ENCODE assay signal across 11 cellular contexts in genomic region chr3:79846148-79846933, GRCh38.
A peak's percentile ranks its signal among the peaks of the same experiment; 100 is the strongest.
DNase-seq lines count a peak whose midpoint lies in the region; ATAC-seq, FAIRE-seq and TF ChIP-seq lines count a peak whose summit lies in the region.
"Had no signal": no experiment of that assay in that cellular context is flagged by ENCODE, and none has a peak within 500 bp of the region (broad histone marks: within the 10 kb centered on the region; RNA-seq: fewer than 3 reads in every experiment).

No MANE protein-coding gene starts in this region.

- no peak for FAIRE-seq in GM12891 (lab: Jason Lieb, UNC)

- H3K9me3 ChIP-seq in PC-9 (ENCODE audit: insufficient read depth, low read depth), result no peaks in the 10 kb centered on the region; the same call in 1 of the 2 replicates

- peak; percentile 8 for TF ChIP-seq CTCF in AG09319 (IDR thresholded peaks at IDR 0.05; ENCODE audit: low read depth, low read length)
- TF ChIP-seq CTCF in PC-9 (conservative IDR thresholded peaks at IDR 0.05), result peak; percentile 49; the same call in 1 of the 2 replicates
- TF ChIP-seq CTCF in fibroblast of pulmonary artery (IDR thresholded peaks at IDR 0.05; ENCODE audit: low read length, missing control alignments), result peak; percentile 15

- DNase-seq in AG09319 (ENCODE audit: extremely low read depth, low read depth), result no peak
- DNase-seq in GM12891 (ENCODE audit: insufficient read length, low spot score), result peak; percentile 2
- DNase-seq in PC-9, result no peak
- DNase-seq in fibroblast of pulmonary artery (ENCODE audit: low read depth), result no peak
- no peak for DNase-seq in NCI-H774 (lab: John Stamatoyannopoulos, UW)
- DNase-seq in epidermal melanocyte (ENCODE audit: insufficient read length, low spot score), result no peak
- DNase-seq: activated naive CD8-positive, alpha-beta T cell treated with anti-CD3 and anti-CD28 coated beads, Interleukin-2, amount 10 ng/mL, durations not matched to agents 7 days and 5 days; mesenchymal stem cell; NCI-H2107 had no signal

- H3K4me2 ChIP-seq in PC-9, result no peak overlapping the region

- no peak for TF ChIP-seq POLR2A in GM12891 (IDR thresholded peaks at IDR 0.05; ENCODE audit: low read depth, low read length)

- no peak overlapping the region for H3K4me3 ChIP-seq in PC-9
- no peak overlapping the region for H3K4me3 ChIP-seq in fibroblast of pulmonary artery (replicated peaks; ENCODE audit: low read depth, low read length)

- peaks cover 4% of the 10 kb centered on the region; the same call in 1 of the 2 replicates for H3K9me2 ChIP-seq in PC-9 (ENCODE audit: insufficient read depth)

- intact Hi-C loops in PC-9 (cut with micrococcal nuclease; ENCODE audit: unreplicated experiment), result no loop called here

- H3F3A ChIP-seq in PC-9 (ENCODE audit: insufficient read depth, low read depth), result no peaks in the 10 kb centered on the region

- H3K27ac ChIP-seq in PC-9, result no peak overlapping the region

- H4K20me1 ChIP-seq in PC-9 (ENCODE audit: insufficient read depth), result no peaks in the 10 kb centered on the region

- no TSS peak for BruUV-seq in PC-9 (replicated peaks; lab: Mats Ljungman, UMichigan)

- CTCF ChIA-PET in PC-9 (lab: Charles Lee), result no interaction called here

- H3K4me1 ChIP-seq in PC-9 (replicated peaks; ENCODE audit: insufficient read depth), result no peaks in the 10 kb centered on the region

- H3K36me3 ChIP-seq in PC-9 (ENCODE audit: low read depth), result no peaks in the 10 kb centered on the region

- POLR2A ChIA-PET in PC-9 (lab: Charles Lee; ENCODE audit: unreplicated experiment), result no interaction called here

- H3K79me2 ChIP-seq in PC-9 (ENCODE audit: low read depth), result no peaks in the 10 kb centered on the region

- no peaks in the 10 kb centered on the region for H3K27me3 ChIP-seq in PC-9 (ENCODE audit: insufficient read depth, low read depth)

- no peak overlapping the region for H2AFZ ChIP-seq in PC-9

- ATAC-seq in HG03135 (IDR thresholded peaks at IDR 0.05; ENCODE audit: unreplicated experiment) (no peak), HG03097 (IDR thresholded peaks at IDR 0.05; ENCODE audit: low FRiP score, unreplicated experiment) (no peak)

TF ChIP-seq in GM12891, 5 proteins besides CTCF, POLR2A, EP300 and RAD21:
- TF ChIP-seq POU2F2 (IDR thresholded peaks at IDR 0.05; ENCODE audit: low read depth, low read length) (no peak), PAX5 (IDR thresholded peaks at IDR 0.05; ENCODE audit: insufficient read depth, low read length, severe bottlenecking) (no peak), SPI1 (IDR thresholded peaks at IDR 0.05; ENCODE audit: low read depth, low read length) (no peak), POLR2AphosphoS5 (IDR thresholded peaks at IDR 0.05; ENCODE audit: low read depth, low read length) (no peak)
TF ChIP-seq in GM12891: peak in this region for 0.
